8 cellular contexts compared by ENCODE assay signal in genomic region chr11:57712256-57713150, GRCh38. TPM values are rescaled to one million over a fixed set of nuclear protein-coding genes. Genes with fewer than 3 reads are reported as not detected.
DNase-seq lines count a peak whose midpoint lies in the region; ATAC-seq and TF ChIP-seq lines count a peak whose summit lies in the region.

TSS of gene TMX2 (plus strand) at chr11:57712593. CDS start at chr11:57712619, 26 bp downstream.

- DNase-seq in DMS53 (lab: John Stamatoyannopoulos, UW), result peak; percentile 94
- peak; percentile 100 for DNase-seq in KG1 (lab: John Stamatoyannopoulos, UW)
- DNase-seq in Panc1 (ENCODE audit: low read depth, low spot score), result peak; percentile 97
- DNase-seq in activated T-cell treated with anti-CD3 and anti-CD28 coated beads, Interleukin-2, amount 50 U/mL, for 4 hours, result peak; percentile 83
- peak; percentile 73 to 77 for DNase-seq in stimulated activated CD8-positive, alpha-beta memory T cell treated with anti-CD3 and anti-CD28 coated beads, Interleukin-7, amount 100 ng/mL, for 1 hour (ENCODE audit: low read depth in 2 of 2)

- POLR2A ChIA-PET in Panc1 (lab: Charles Lee), result interaction anchor here (0.6 kb wide), 2 partner anchors 21 to 147 kb away, joined by 3 read pairs; no protein-coding TSS in a partner anchor

- H3K4me3 Mint-ChIP-seq in activated T-cell treated with anti-CD3 and anti-CD28 coated beads, Interleukin-2, amount 50 U/mL, for 4 hours, result peak within 1 kb of the TSS; percentile 100

- peaks cover 37% of the 10 kb centered on the region for H3K4me1 Mint-ChIP-seq in activated T-cell treated with anti-CD3 and anti-CD28 coated beads, Interleukin-2, amount 50 U/mL, for 4 hours (ENCODE audit: low read depth)

- peak; percentile 94 for ATAC-seq in GM21723 (IDR thresholded peaks at IDR 0.05; ENCODE audit: unreplicated experiment)
- peak; percentile 94 for ATAC-seq in Panc1
- ATAC-seq in activated T-cell treated with anti-CD3 and anti-CD28 coated beads, Interleukin-2, amount 50 U/mL, for 4 hours, result peak; percentile 93 to 95

- no peak for TF ChIP-seq CTCF in Panc1 (IDR thresholded peaks at IDR 0.05)

- 0% methylated on average over 53 of the region's 53 CpGs for WGBS in esophagus, 2 donors

- H3K27ac ChIP-seq in Panc1 (ENCODE audit: low read length), result peak within 1 kb of the TSS; percentile 95
- peak within 1 kb of the TSS; percentile 97 to 99 for H3K27ac ChIP-seq in esophagus (ENCODE audit: low read depth in 2 of 2, low read length in 1 of 2)

- no TSS peak for BruUV-seq in Panc1 (replicated peaks; lab: Mats Ljungman, UMichigan)

- H3K9me3 Mint-ChIP-seq in activated T-cell treated with anti-CD3 and anti-CD28 coated beads, Interleukin-2, amount 50 U/mL, for 4 hours, result no peaks in the 10 kb centered on the region

- H3K36me3 ChIP-seq in Panc1 (ENCODE audit: control insufficient read depth, insufficient read depth, low read length) (peaks cover 7% of the 10 kb centered on the region), esophagus (ENCODE audit: control insufficient read depth in 2 of 2, insufficient read depth in 2 of 2, low read length in 1 of 2) (no peaks in the 10 kb centered on the region), mucosa of stomach (ENCODE audit: control insufficient read depth, insufficient read depth, low read length) (no peaks in the 10 kb centered on the region)

- CTCF ChIA-PET in Panc1 (lab: Charles Lee), result no interaction called here

- H3K27me3 ChIP-seq in Panc1 (ENCODE audit: control insufficient read depth, insufficient read depth, low read length) (no peaks in the 10 kb centered on the region), esophagus (ENCODE audit: control insufficient read depth in 1 of 2, insufficient read depth in 2 of 2, low read length in 2 of 2) (no peaks in the 10 kb centered on the region), mucosa of stomach (ENCODE audit: control insufficient read depth, insufficient read depth, low read length) (no peaks in the 10 kb centered on the region)

- H3K27me3 Mint-ChIP-seq in activated T-cell treated with anti-CD3 and anti-CD28 coated beads, Interleukin-2, amount 50 U/mL, for 4 hours (ENCODE audit: low read depth), result no peaks in the 10 kb centered on the region

- H3K9ac ChIP-seq in mucosa of stomach (ENCODE audit: low read length), result peak within 1 kb of the TSS; percentile 81

- intact Hi-C loops in Panc1 (cut with micrococcal nuclease; ENCODE audit: unreplicated experiment), result no loop called here

- peaks cover 6% of the 10 kb centered on the region for H3K36me3 Mint-ChIP-seq in activated T-cell treated with anti-CD3 and anti-CD28 coated beads, Interleukin-2, amount 50 U/mL, for 4 hours (ENCODE audit: insufficient read depth)

- in situ Hi-C loops in Panc1 (cut with HindIII; ENCODE audit: low pct_unique_long_range_greater_than_20kb, low sequenced_read_pairs), result no loop called here

- H3K4me3 ChIP-seq in Panc1 (ENCODE audit: low read depth in 2 of 2, low read length in 2 of 2), result peak within 1 kb of the TSS; percentile 98
- peak within 1 kb of the TSS; percentile 100 for H3K4me3 ChIP-seq in esophagus (ENCODE audit: low read depth in 1 of 2, low read length in 2 of 2)
- peak within 1 kb of the TSS; percentile 76 for H3K4me3 ChIP-seq in mucosa of stomach (ENCODE audit: low read length)

- peaks cover 17% of the 10 kb centered on the region; the same call in 1 of the 2 replicates for H3K4me1 ChIP-seq in Panc1 (ENCODE audit: control insufficient read depth, insufficient read depth, low read length)
- peaks cover 0 to 6% of the 10 kb centered on the region in 2 donors for H3K4me1 ChIP-seq in esophagus (ENCODE audit: control insufficient read depth in 2 of 2, insufficient read depth in 2 of 2, low read length in 1 of 2)
- peaks cover 17% of the 10 kb centered on the region for H3K4me1 ChIP-seq in mucosa of stomach (ENCODE audit: control insufficient read depth, insufficient read depth, low read length)

- H3K9me3 ChIP-seq in Panc1 (ENCODE audit: control insufficient read depth, insufficient read depth, low read depth, low read length), result no peaks in the 10 kb centered on the region
- H3K9me3 ChIP-seq in esophagus (ENCODE audit: control insufficient read depth in 2 of 2, insufficient read depth in 1 of 2, low read depth in 1 of 2, low read length in 1 of 2), result no peaks in the 10 kb centered on the region
- no peaks in the 10 kb centered on the region for H3K9me3 ChIP-seq in mucosa of stomach (ENCODE audit: control insufficient read depth, low read length)

RNA-seq across cellular contexts. Expression of gene TMX2, which starts in this region (rescaled TPM):
- 151 TPM for total RNA-seq in Panc1 (2021; ENCODE audit: unreplicated experiment)
- 141 TPM for polyA plus RNA-seq in Panc1 (2012; ENCODE audit: insufficient read length)
- 100 to 1,000 TPM; 126 to 137 (median 137) TPM for total RNA-seq in activated T-cell treated with anti-CD3 and anti-CD28 coated beads, Interleukin-2, amount 50 U/mL, for 4 hours
- polyA plus RNA-seq in esophagus, result 10 to 100 TPM; 37.1 to 68.9 TPM

Comparison
In these comparisons a context has a peak if more than half of its experiments do, and no peak if none do; other contexts are left out.
1. Peak in every context shown above with its lines: DNase-seq, ATAC-seq, H3K4me3 ChIP-seq and H3K27ac ChIP-seq.